9 cellular contexts compared by ENCODE assay signal in genomic region chr9:114156311-114156657, GRCh38. TPM values are rescaled to one million over a fixed set of nuclear protein-coding genes. Genes with fewer than 3 reads are reported as not detected.
DNase-seq lines count a peak whose midpoint lies in the region; ATAC-seq and TF ChIP-seq lines count a peak whose summit lies in the region.
"Had no signal": no experiment of that assay in that cellular context is flagged by ENCODE, and none has a peak within 500 bp of the region (broad histone marks: within the 10 kb centered on the region; RNA-seq: fewer than 3 reads in every experiment).

No MANE protein-coding gene starts in this region.

- TF ChIP-seq CTCF in heart right ventricle (IDR thresholded peaks at IDR 0.05), result no peak

- peaks cover 0 to 63% (median 31%) of the 10 kb centered on the region in 7 donors for H3K27me3 ChIP-seq in heart right ventricle
- peaks cover 18% of the 10 kb centered on the region for H3K27me3 ChIP-seq in rectal smooth muscle tissue (ENCODE audit: control insufficient read depth, insufficient read depth, low read length)

- H3K27ac ChIP-seq in heart right ventricle (peak overlapping the region in 9 of 10 donors; percentile 43 to 81 (median 67)), rectal smooth muscle tissue (ENCODE audit: low read depth, low read length) (peak overlapping the region; percentile 38)

- peak in 7 of 8 donors; percentile 3 to 20 (median 6) for ATAC-seq in heart right ventricle
- ATAC-seq in GM21529 (IDR thresholded peaks at IDR 0.05; ENCODE audit: unreplicated experiment), result no peak

- H3K36me3 ChIP-seq in heart right ventricle, result no peaks in the 10 kb centered on the region
- H3K36me3 ChIP-seq in rectal smooth muscle tissue (ENCODE audit: control insufficient read depth, insufficient read depth, low read length), result no peaks in the 10 kb centered on the region

- H3K4me1 ChIP-seq in heart right ventricle (peaks cover 7 to 38% (median 17%) of the 10 kb centered on the region in 9 donors), rectal smooth muscle tissue (ENCODE audit: control insufficient read depth, insufficient read depth, low read length) (peaks cover 14% of the 10 kb centered on the region)

- peak overlapping the region; percentile 47 to 78 (median 66) for H3K4me3 ChIP-seq in heart right ventricle
- peak overlapping the region; percentile 66 for H3K4me3 ChIP-seq in rectal smooth muscle tissue (ENCODE audit: low read length)

- DNase-seq in Kasumi-1 (lab: John Stamatoyannopoulos, UW) (peak; percentile 6 to 14), activated T-cell treated with anti-CD3 and anti-CD28 coated beads for 4 hours (peak; percentile 7), heart right ventricle (no peak), AML-193 (lab: John Stamatoyannopoulos, UW) (no peak), NCI-H1105 (lab: John Stamatoyannopoulos, UW) (no peak), NCI-H187 treated with DMSO at 0.1 percent for 48 hours (lab: John Stamatoyannopoulos, UW) (no peak)

- intact Hi-C loops in heart right ventricle (cut with DNase I), result loop anchor here (5.0 to 10.0 kb wide), 9 partner anchors 79 to 139 kb away; no protein-coding TSS in a partner anchor

- H3K9me3 ChIP-seq in heart right ventricle, result no peaks in the 10 kb centered on the region

- no peak overlapping the region for H3K9ac ChIP-seq in rectal smooth muscle tissue (ENCODE audit: low read length)

- WGBS in heart right ventricle, 2 donors, result 0 to 1% methylated on average over 17 to 19 of the region's 19 CpGs

RNA-seq across cellular contexts. Expression of gene COL27A1, which starts 0.9 kb away (rescaled TPM):
- total RNA-seq in heart right ventricle, result 10 to 100 TPM in 2 of 10 donors, 1 to 10 TPM in 8; 4.1 to 11.5 (median 5.1) TPM
- 10 to 100 TPM in 1 of 2 donors, 1 to 10 TPM in 1; 3.1 to 35.8 TPM for polyA plus RNA-seq in heart right ventricle

RNA-seq across cellular contexts. Expression of gene KIF12, which starts 57.2 kb away (rescaled TPM):
- total RNA-seq in heart right ventricle, result under 1 TPM in 2 of 10 donors, not detected in 8; 0.13 to 0.45 TPM
- polyA plus RNA-seq in heart right ventricle, result not detected
- total RNA-seq: LHCN-M2 had no signal

Comparison
In these comparisons a context has a peak if more than half of its experiments do, and no peak if none do; other contexts are left out.
1. DNase-seq: peak in Kasumi-1 (2 of 2) and activated T-cell treated with anti-CD3 and anti-CD28 coated beads for 4 hours (single experiment); none in heart right ventricle (0 of 2), AML-193 (0 of 2), NCI-H1105 (single experiment) and NCI-H187 treated with DMSO at 0.1 percent for 48 hours (single experiment).